ENCODE assay signal across 11 cellular contexts in the genomic region with DNA sequence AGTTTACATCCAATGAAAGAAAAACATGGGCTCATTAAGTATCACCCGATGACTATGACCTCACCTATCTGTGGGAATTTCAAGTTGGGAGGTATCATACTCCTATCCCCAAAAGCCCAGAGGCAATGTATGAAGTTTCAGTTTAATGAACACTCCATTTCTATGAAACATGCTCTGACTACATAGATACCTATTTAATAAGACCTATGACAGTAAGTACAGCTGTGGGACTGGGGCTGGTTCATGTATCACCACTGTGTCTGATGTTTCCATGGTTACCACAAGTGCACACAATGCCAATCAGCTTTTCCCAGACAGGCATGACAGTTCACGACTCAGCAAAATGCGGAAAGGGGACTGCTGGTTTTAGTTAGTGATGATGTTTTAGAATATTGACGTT.
DNase-seq lines count a peak whose midpoint lies in the region; FAIRE-seq and TF ChIP-seq lines count a peak whose summit lies in the region.
"Had no signal": no experiment of that assay in that cellular context is flagged by ENCODE, and none has a peak within 500 bp of the region (broad histone marks: within the 10 kb centered on the region; RNA-seq: fewer than 3 reads in every experiment).

No MANE protein-coding gene starts in this region.

- H3K4me1 ChIP-seq in endothelial cell of umbilical vein (ENCODE audit: control insufficient read depth, extremely low read depth, insufficient read depth, low read length) = no peaks in the 10 kb centered on the region

- DNase-seq in NCI-H1105 treated with DMSO at 0.1 percent for 48 hours (lab: John Stamatoyannopoulos, UW) (peak; percentile 33), NCI-H1105 (lab: John Stamatoyannopoulos, UW) (no peak), NCI-H510A (lab: John Stamatoyannopoulos, UW) (peak; percentile 22), endothelial cell of umbilical vein (ENCODE audit: low read depth, low spot score) (no peak), epidermal melanocyte (ENCODE audit: insufficient read length, low spot score) (no peak), NOMO-1 (lab: John Stamatoyannopoulos, UW; ENCODE audit: unreplicated experiment in 2 of 2) (no peak)
- no peak for DNase-seq in activated effector memory CD4-positive, alpha-beta T cell treated with Interleukin-2 at 50 U/mL for 16 hours
- DNase-seq: 8988T; CD8-positive, alpha-beta memory T cell; HFFc6 had no signal

- dilution Hi-C loops in endothelial cell of umbilical vein (cut with MboI; ENCODE audit: extremely low pct_ligation_motif_present, low sequenced_read_pairs) = no loop called here

- H3F3A ChIP-seq in neural cell (ENCODE audit: insufficient read depth, low read length, poor library complexity, severe bottlenecking) = no peaks in the 10 kb centered on the region

- CTCF ChIA-PET in endothelial cell of umbilical vein (lab: Charles Lee) = no interaction called here

- H3K9me3 ChIP-seq in endothelial cell of umbilical vein (replicated peaks; ENCODE audit: control insufficient read depth, insufficient read depth, low read length) (no peaks in the 10 kb centered on the region), neural cell (ENCODE audit: low read length) (no peaks in the 10 kb centered on the region)

- H3K27me3 ChIP-seq in endothelial cell of umbilical vein (ENCODE audit: control insufficient read depth in 2 of 2, insufficient read depth in 2 of 2, low read length in 2 of 2) (no peaks in the 10 kb centered on the region), neural cell (ENCODE audit: insufficient read depth, low read depth, low read length) (no peaks in the 10 kb centered on the region)

- no peak overlapping the region for H2AFZ ChIP-seq in endothelial cell of umbilical vein (ENCODE audit: low read depth, low read length)
- no peak overlapping the region for H2AFZ ChIP-seq in neural cell (ENCODE audit: low read depth, low read length)

- peak; percentile 8 for FAIRE-seq in endothelial cell of umbilical vein (lab: Jason Lieb, UNC)

- H3K36me3 ChIP-seq in endothelial cell of umbilical vein (ENCODE audit: control insufficient read depth in 2 of 2, extremely low read depth in 1 of 2, insufficient read depth in 2 of 2, low read length in 2 of 2) (no peaks in the 10 kb centered on the region), neural cell (ENCODE audit: insufficient read depth, low read length) (no peaks in the 10 kb centered on the region)

- H4K20me1 ChIP-seq in endothelial cell of umbilical vein (replicated peaks; ENCODE audit: control insufficient read depth, extremely low read depth, insufficient read depth, low read length) = no peaks in the 10 kb centered on the region
- no peaks in the 10 kb centered on the region for H4K20me1 ChIP-seq in neural cell (ENCODE audit: insufficient read depth)

- H3K9ac ChIP-seq in endothelial cell of umbilical vein (replicated peaks; ENCODE audit: extremely low read depth, insufficient read depth, low read length) = no peak overlapping the region
- H3K9ac ChIP-seq in neural cell (ENCODE audit: low read length) = no peak overlapping the region

- TF ChIP-seq POLR2A in endothelial cell of umbilical vein (IDR thresholded peaks at IDR 0.05; ENCODE audit: low read depth, low read length) = no peak

- H3K79me2 ChIP-seq in endothelial cell of umbilical vein (ENCODE audit: control insufficient read depth, insufficient read depth, low read length) (no peaks in the 10 kb centered on the region), neural cell (replicated peaks; ENCODE audit: insufficient read depth, low read length) (no peaks in the 10 kb centered on the region)

- peak; percentile 94 for TF ChIP-seq EP300 in neural cell (conservative IDR thresholded peaks at IDR 0.05; ENCODE audit: poor library complexity, severe bottlenecking)

- no TSS peak for BruUV-seq in endothelial cell of umbilical vein (replicated peaks; lab: Mats Ljungman, UMichigan)

- H3K4me2 ChIP-seq in endothelial cell of umbilical vein (ENCODE audit: insufficient read depth, low read length) = no peak overlapping the region
- no peak overlapping the region for H3K4me2 ChIP-seq in neural cell (ENCODE audit: low read length)

- no peaks in the 10 kb centered on the region for H3K9me2 ChIP-seq in neural cell (ENCODE audit: insufficient read depth, low read length)

- H3K4me3 ChIP-seq in endothelial cell of umbilical vein (replicated peaks in 1 of 3; ENCODE audit: insufficient read depth in 1 of 3, low read depth in 1 of 3, low read length in 3 of 3) (no peak overlapping the region), neural cell (ENCODE audit: low read length) (peak overlapping the region; percentile 44)

- H3K9me1 ChIP-seq in endothelial cell of umbilical vein (replicated peaks; ENCODE audit: control insufficient read depth, extremely low read depth, insufficient read depth, low read length) = no peaks in the 10 kb centered on the region

- no peak for TF ChIP-seq CTCF in endothelial cell of umbilical vein (IDR thresholded peaks at IDR 0.05; ENCODE audit: extremely low read depth in 1 of 2, insufficient read depth in 1 of 2, low read depth in 1 of 2, low read length in 2 of 2)
- TF ChIP-seq CTCF in neural cell (IDR thresholded peaks at IDR 0.05; ENCODE audit: poor library complexity, severe bottlenecking) = no peak

- intact Hi-C loops in endothelial cell of umbilical vein (cut with micrococcal nuclease) = no loop called here

- peak; percentile 17 for TF ChIP-seq RAD21 in neural cell (conservative IDR thresholded peaks at IDR 0.05)

- H3K27ac ChIP-seq in endothelial cell of umbilical vein (ENCODE audit: insufficient read depth, low read depth, low read length) (no peak overlapping the region), neural cell (ENCODE audit: low read length) (peak overlapping the region; percentile 27)

- POLR2A ChIA-PET in endothelial cell of umbilical vein (lab: Charles Lee) = no interaction called here

TF ChIP-seq in endothelial cell of umbilical vein, 7 proteins besides CTCF, POLR2A, EP300 and RAD21:
- TF ChIP-seq POLR2AphosphoS5 (IDR thresholded peaks at IDR 0.05; ENCODE audit: insufficient read depth, low read depth, low read length) (no peak), GATA2 (IDR thresholded peaks at IDR 0.05; ENCODE audit: insufficient read depth, insufficient read length, low read depth, low read length) (no peak), EZH2 (IDR thresholded peaks at IDR 0.05; ENCODE audit: borderline replicate concordance, low read depth, low read length, severe bottlenecking) (no peak), FOS (IDR thresholded peaks at IDR 0.05; ENCODE audit: borderline replicate concordance, insufficient read depth, low read length) (no peak), MAX (IDR thresholded peaks at IDR 0.05; ENCODE audit: insufficient read depth, insufficient read length) (no peak), JUN (IDR thresholded peaks at IDR 0.05; ENCODE audit: borderline replicate concordance, insufficient read depth, insufficient read length, low read depth) (no peak), MYC (IDR thresholded peaks at IDR 0.05; ENCODE audit: low read depth, low read length) (no peak)

TF ChIP-seq in neural cell, 6 proteins besides CTCF, POLR2A, EP300 and RAD21:
- TF ChIP-seq EZH2 (IDR thresholded peaks at IDR 0.05; ENCODE audit: borderline replicate concordance, insufficient read depth, low read length, poor library complexity, severe bottlenecking) (no peak), SMC3 (conservative IDR thresholded peaks at IDR 0.05; ENCODE audit: poor library complexity) (peak; percentile 20), TAF1 (IDR thresholded peaks at IDR 0.05; ENCODE audit: low read depth) (no peak), POLR2AphosphoS5 (IDR thresholded peaks at IDR 0.05) (peak; percentile 80), MXI1 (conservative IDR thresholded peaks at IDR 0.05; ENCODE audit: poor library complexity, severe bottlenecking) (peak; percentile 42)
- TF ChIP-seq, protein P1, sequence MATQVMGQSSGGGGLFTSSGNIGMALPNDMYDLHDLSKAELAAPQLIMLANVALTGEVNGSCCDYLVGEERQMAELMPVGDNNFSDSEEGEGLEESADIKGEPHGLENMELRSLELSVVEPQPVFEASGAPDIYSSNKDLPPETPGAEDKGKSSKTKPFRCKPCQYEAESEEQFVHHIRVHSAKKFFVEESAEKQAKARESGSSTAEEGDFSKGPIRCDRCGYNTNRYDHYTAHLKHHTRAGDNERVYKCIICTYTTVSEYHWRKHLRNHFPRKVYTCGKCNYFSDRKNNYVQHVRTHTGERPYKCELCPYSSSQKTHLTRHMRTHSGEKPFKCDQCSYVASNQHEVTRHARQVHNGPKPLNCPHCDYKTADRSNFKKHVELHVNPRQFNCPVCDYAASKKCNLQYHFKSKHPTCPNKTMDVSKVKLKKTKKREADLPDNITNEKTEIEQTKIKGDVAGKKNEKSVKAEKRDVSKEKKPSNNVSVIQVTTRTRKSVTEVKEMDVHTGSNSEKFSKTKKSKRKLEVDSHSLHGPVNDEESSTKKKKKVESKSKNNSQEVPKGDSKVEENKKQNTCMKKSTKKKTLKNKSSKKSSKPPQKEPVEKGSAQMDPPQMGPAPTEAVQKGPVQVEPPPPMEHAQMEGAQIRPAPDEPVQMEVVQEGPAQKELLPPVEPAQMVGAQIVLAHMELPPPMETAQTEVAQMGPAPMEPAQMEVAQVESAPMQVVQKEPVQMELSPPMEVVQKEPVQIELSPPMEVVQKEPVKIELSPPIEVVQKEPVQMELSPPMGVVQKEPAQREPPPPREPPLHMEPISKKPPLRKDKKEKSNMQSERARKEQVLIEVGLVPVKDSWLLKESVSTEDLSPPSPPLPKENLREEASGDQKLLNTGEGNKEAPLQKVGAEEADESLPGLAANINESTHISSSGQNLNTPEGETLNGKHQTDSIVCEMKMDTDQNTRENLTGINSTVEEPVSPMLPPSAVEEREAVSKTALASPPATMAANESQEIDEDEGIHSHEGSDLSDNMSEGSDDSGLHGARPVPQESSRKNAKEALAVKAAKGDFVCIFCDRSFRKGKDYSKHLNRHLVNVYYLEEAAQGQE (IDR thresholded peaks at IDR 0.05; ENCODE audit: borderline replicate concordance) = no peak

Comparison
In these comparisons a context has a peak if more than half of its experiments do, and no peak if none do; other contexts are left out.
1. DNase-seq: peak in NCI-H1105 treated with DMSO at 0.1 percent for 48 hours (single experiment) and NCI-H510A (single experiment); none in NCI-H1105 (single experiment), endothelial cell of umbilical vein (single experiment), epidermal melanocyte (single experiment), activated effector memory CD4-positive, alpha-beta T cell treated with Interleukin-2 at 50 U/mL for 16 hours (single experiment) and NOMO-1 (0 of 2).